Comparison of ENCODE assay signal across 11 cellular contexts in genomic region chr3:120198305-120198878, GRCh38.
DNase-seq lines count a peak whose midpoint lies in the region; ATAC-seq, FAIRE-seq and TF ChIP-seq lines count a peak whose summit lies in the region.
"Had no signal": no experiment of that assay in that cellular context is flagged by ENCODE, and none has a peak within 500 bp of the region (broad histone marks: within the 10 kb centered on the region; RNA-seq: fewer than 3 reads in every experiment).

No MANE protein-coding gene starts in this region.

- H3K36me3 ChIP-seq in bronchial epithelial cell (ENCODE audit: control insufficient read depth, insufficient read depth, low read length): no peaks in the 10 kb centered on the region
- H3K36me3 ChIP-seq in spleen: no peaks in the 10 kb centered on the region
- H3K36me3 ChIP-seq: BLaER1 had no signal

- no peaks in the 10 kb centered on the region for H3K27me3 Mint-ChIP-seq in osteocyte (ENCODE audit: unreplicated experiment)

- no peaks in the 10 kb centered on the region for H3K36me3 Mint-ChIP-seq in osteocyte (ENCODE audit: unreplicated experiment)

- DNase-seq in NCI-H2171 treated with DMSO at 0.1 percent for 48 hours (lab: John Stamatoyannopoulos, UW): peak; percentile 36
- DNase-seq in NCI-H2171 (lab: John Stamatoyannopoulos, UW): no peak
- DNase-seq in NCI-H1105 (lab: John Stamatoyannopoulos, UW): peak; percentile 21
- DNase-seq in bronchial epithelial cell (ENCODE audit: low read depth): peak; percentile 68
- no peak for DNase-seq in osteocyte (ENCODE audit: extremely low spot score, unreplicated experiment)
- no peak for DNase-seq in spleen

- TF ChIP-seq POLR2A in spleen (IDR thresholded peaks at IDR 0.05): no peak

- H3K27ac ChIP-seq in spleen: no peak overlapping the region
- H3K27ac ChIP-seq: BLaER1, skin epidermis had no signal

- H3K4me1 Mint-ChIP-seq in osteocyte (ENCODE audit: unreplicated experiment): peaks cover 8% of the 10 kb centered on the region

- H3K4me1 ChIP-seq in spleen: peaks cover 0 to 22% (median 11%) of the 10 kb centered on the region in 6 donors
- H3K4me1 ChIP-seq: BLaER1 had no signal

- H3K4me3 Mint-ChIP-seq in osteocyte (ENCODE audit: unreplicated experiment): no peak overlapping the region

- intact Hi-C loops in spleen (cut with DNase I; ENCODE audit: low total_unique reads): no loop called here

- H3K9me3 Mint-ChIP-seq in osteocyte (ENCODE audit: unreplicated experiment): no peaks in the 10 kb centered on the region

- 62 to 67% (median 63%) methylated on average over 3 of the region's 3 CpGs for WGBS in spleen, 5 donors

- no peaks in the 10 kb centered on the region for H3K27me3 ChIP-seq in bronchial epithelial cell (ENCODE audit: control insufficient read depth, insufficient read depth, low read length)
- no peaks in the 10 kb centered on the region for H3K27me3 ChIP-seq in spleen (replicated peaks in 1 of 7)
- H3K27me3 ChIP-seq: BLaER1 had no signal

- H3K9me3 ChIP-seq in spleen: no peaks in the 10 kb centered on the region
- H3K9me3 ChIP-seq: BLaER1 had no signal

- H3K4me3 ChIP-seq in bronchial epithelial cell (ENCODE audit: low read depth, low read length) (no peak overlapping the region), spleen (no peak overlapping the region)
- H3K4me3 ChIP-seq: BLaER1, skin epidermis had no signal

- FAIRE-seq in bronchial epithelial cell (lab: Jason Lieb, UNC): no peak
- FAIRE-seq: colon had no signal

- ATAC-seq in HG03108 (IDR thresholded peaks at IDR 0.05; ENCODE audit: unreplicated experiment) (no peak), GM21717 (IDR thresholded peaks at IDR 0.05; ENCODE audit: unreplicated experiment) (no peak)

- H3K27ac Mint-ChIP-seq in osteocyte (ENCODE audit: unreplicated experiment): no peak overlapping the region

- TF ChIP-seq CTCF in bronchial epithelial cell (IDR thresholded peaks at IDR 0.05; ENCODE audit: insufficient read depth, low read length, severe bottlenecking) (peak; percentile 46), osteocyte (IDR thresholded peaks at IDR 0.05) (peak; percentile 64), spleen (IDR thresholded peaks at IDR 0.05 in 8 of 11, conservative IDR thresholded peaks at IDR 0.05 in 3 of 11) (no peak)

Comparison
In these comparisons a context has a peak if more than half of its experiments do, and no peak if none do; other contexts are left out.
1. DNase-seq: peak in NCI-H2171 treated with DMSO at 0.1 percent for 48 hours (single experiment), NCI-H1105 (single experiment) and bronchial epithelial cell (single experiment); none in NCI-H2171 (single experiment), osteocyte (single experiment) and spleen (single experiment).
2. CTCF ChIP-seq: peak in bronchial epithelial cell (single experiment) and osteocyte (single experiment); none in spleen (0 of 11).